In the genomic region with DNA sequence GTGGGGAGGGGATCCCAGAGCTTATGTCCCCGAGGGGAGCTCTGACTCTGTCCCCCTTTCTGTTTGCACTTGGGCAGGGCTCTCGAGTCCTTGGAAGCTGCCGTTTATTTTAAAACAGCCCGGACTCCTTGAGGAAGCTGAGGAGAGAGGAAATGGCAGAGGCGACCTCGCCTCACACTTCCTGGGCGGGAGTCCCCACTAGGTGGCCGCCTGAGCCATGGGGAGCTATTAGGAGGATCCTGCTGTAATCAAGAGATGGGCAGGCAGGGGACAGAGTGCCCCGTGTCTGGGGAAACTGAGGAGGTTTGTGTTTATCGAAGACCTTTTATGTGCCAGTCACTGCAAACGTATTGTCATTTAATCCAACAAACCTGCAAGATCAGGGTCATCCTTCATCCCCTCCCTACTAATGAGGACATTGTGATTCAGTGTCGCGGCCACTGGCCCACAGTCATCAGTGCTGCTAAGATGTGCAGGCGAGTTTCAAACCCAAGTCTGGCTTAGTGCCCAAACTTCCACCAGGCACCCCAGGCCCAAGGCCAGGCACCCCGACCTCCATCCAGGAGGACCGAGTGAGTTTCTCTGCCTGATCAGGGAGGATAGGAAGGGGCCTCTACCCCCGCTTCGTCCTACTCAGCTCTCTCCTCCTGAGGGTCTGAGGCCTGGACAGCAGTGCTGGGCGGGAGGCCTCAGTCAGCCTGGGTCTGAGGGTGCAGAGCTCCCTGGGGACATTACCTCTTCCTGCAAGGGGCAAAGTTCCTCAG, we compare ENCODE assay signal across 8 cellular contexts.
DNase-seq lines count a peak whose midpoint lies in the region; ATAC-seq, FAIRE-seq and TF ChIP-seq lines count a peak whose summit lies in the region.

No MANE protein-coding gene starts in this region.

- ATAC-seq in left colon, result peak; percentile 53
- ATAC-seq in GM21737 (IDR thresholded peaks at IDR 0.05; ENCODE audit: unreplicated experiment), result no peak
- no peak for ATAC-seq in HG03025 (IDR thresholded peaks at IDR 0.05; ENCODE audit: low FRiP score, unreplicated experiment)

- no peak for DNase-seq in AG09309 (ENCODE audit: low read depth)
- DNase-seq in left colon, result peak in 1 of 2 donors; percentile 30
- DNase-seq in GM19239 (ENCODE audit: insufficient read length, low spot score), result no peak
- DNase-seq in germinal center (ENCODE audit: low spot score), result no peak

- H3K4me3 ChIP-seq in AG09309 (ENCODE audit: control insufficient read depth, low read depth, low read length) (no peak overlapping the region), GM12875 (ENCODE audit: low read depth, low read length) (no peak overlapping the region), WI38 (ENCODE audit: low read depth, low read length) (no peak overlapping the region)

- FAIRE-seq in GM19239 (lab: Jason Lieb, UNC), result no peak

- TF ChIP-seq CTCF in AG09309 (IDR thresholded peaks at IDR 0.05; ENCODE audit: control insufficient read depth, insufficient read depth, low read depth, low read length, missing control alignments) (peak; percentile 58), GM12875 (IDR thresholded peaks at IDR 0.05; ENCODE audit: borderline replicate concordance, insufficient read depth, low read depth, low read length) (peak; percentile 26; the same call in 1 of the 2 replicates), WI38 (IDR thresholded peaks at IDR 0.05; ENCODE audit: low read depth, low read length) (peak; percentile 26; the same call in 1 of the 2 replicates)

- intact Hi-C loops in left colon (cut with DNase I, micrococcal nuclease), result no loop called here
